Comparison of ENCODE assay signal across 14 cellular contexts in genomic region chr3:30604566-30604965, GRCh38. TPM values are rescaled to one million over a fixed set of nuclear protein-coding genes. Genes with fewer than 3 reads are reported as not detected.
A peak's percentile ranks its signal among the peaks of the same experiment; 100 is the strongest.
DNase-seq lines count a peak whose midpoint lies in the region; ATAC-seq, FAIRE-seq and TF ChIP-seq lines count a peak whose summit lies in the region.
"Had no signal": no experiment of that assay in that cellular context is flagged by ENCODE, and none has a peak within 500 bp of the region (broad histone marks: within the 10 kb centered on the region; RNA-seq: fewer than 3 reads in every experiment).

No MANE protein-coding gene starts in this region.

- BruUV-seq in GM12878 (replicated peaks; lab: Mats Ljungman, UMichigan): no TSS peak

- H3K27me3 Mint-ChIP-seq in CD8-positive, alpha-beta memory T cell: no peaks in the 10 kb centered on the region

- H3K36me3 Mint-ChIP-seq in CD8-positive, alpha-beta memory T cell: peaks cover 0 to 23% (median 2%) of the 10 kb centered on the region in 3 donors

- intact Hi-C loops in GM12878 (cut with micrococcal nuclease; ENCODE audit: unreplicated experiment): no loop called here
- intact Hi-C loops in posterior cingulate gyrus (cut with DNase I): no loop called here

- no peak for FAIRE-seq in GM12878 (lab: Jason Lieb, UNC)
- FAIRE-seq: G401.6 had no signal

- CTCF ChIA-PET in CD8-positive, alpha-beta memory T cell (lab: Charles Lee): no interaction called here
- CTCF ChIA-PET in GM12878 (lab: Yijun Ruan, JAX): no interaction called here

- no peak for TF ChIP-seq RAD21 in GM12878 (IDR thresholded peaks at IDR 0.05; ENCODE audit: insufficient read depth, low read depth, low read length)

- H3K36me3 ChIP-seq in CD8-positive, alpha-beta memory T cell (ENCODE audit: insufficient read depth, low read length): no peaks in the 10 kb centered on the region
- H3K36me3 ChIP-seq in GM12878 (ENCODE audit: control insufficient read depth in 2 of 2, insufficient read depth in 2 of 2, low read length in 1 of 2): no peaks in the 10 kb centered on the region
- H3K36me3 ChIP-seq in parathyroid adenoma (ENCODE audit: control insufficient read depth, insufficient read depth, low read length): no peaks in the 10 kb centered on the region
- H3K36me3 ChIP-seq: pancreas had no signal

- POLR2A ChIA-PET in CD8-positive, alpha-beta memory T cell (lab: Charles Lee): interaction anchor here (1.4 kb wide), 1 partner anchor 9 kb away, joined by 3 read pairs; no protein-coding TSS in a partner anchor
- POLR2A ChIA-PET in GM12878 (lab: Charles Lee): interaction anchor here (0.6 kb wide), 1 partner anchor 17 kb away, joined by 3 read pairs; no protein-coding TSS in a partner anchor

- no peaks in the 10 kb centered on the region for H3K9me3 ChIP-seq in CD8-positive, alpha-beta memory T cell (ENCODE audit: low read length)
- H3K9me3 ChIP-seq in GM12878 (replicated peaks; ENCODE audit: control insufficient read depth, insufficient read depth, low read length) (no peaks in the 10 kb centered on the region; the same call in 2 of the 3 replicates), parathyroid adenoma (ENCODE audit: control insufficient read depth, low read length) (no peaks in the 10 kb centered on the region)
- H3K9me3 ChIP-seq: pancreas had no signal

- peak overlapping the region; percentile 26 for H3K4me3 ChIP-seq in CD8-positive, alpha-beta memory T cell (ENCODE audit: low read length)
- H3K4me3 ChIP-seq in GM12878: no peak overlapping the region
- H3K4me3 ChIP-seq in parathyroid adenoma (ENCODE audit: low read depth, low read length): no peak overlapping the region
- H3K4me3 ChIP-seq: SK-N-MC had no signal

- H3K27ac ChIP-seq in CD8-positive, alpha-beta memory T cell (ENCODE audit: low read depth, low read length): no peak overlapping the region
- H3K27ac ChIP-seq in GM12878 (ENCODE audit: control insufficient read depth, insufficient read depth) (no peak overlapping the region), parathyroid adenoma (peak overlapping the region; percentile 15)
- H3K27ac ChIP-seq: SK-N-MC had no signal

- SMC1A ChIA-PET in GM12878 (lab: Charles Lee; ENCODE audit: uncharacterized antibody, unreplicated experiment): interaction anchor here (0.7 kb wide), 1 partner anchor 8 kb away, joined by 3 read pairs; no protein-coding TSS in a partner anchor

- H3K27ac Mint-ChIP-seq in CD8-positive, alpha-beta memory T cell: peak overlapping the region; percentile 69 to 98 (median 86)

- TF ChIP-seq EP300 in GM12878 (IDR thresholded peaks at IDR 0.05; ENCODE audit: borderline replicate concordance in 1 of 2, control insufficient read depth in 1 of 2, low read depth in 2 of 2, low read length in 2 of 2): no peak

- H3K27me3 ChIP-seq in CD8-positive, alpha-beta memory T cell (ENCODE audit: insufficient read depth, low read length, poor library complexity, severe bottlenecking): no peaks in the 10 kb centered on the region
- H3K27me3 ChIP-seq in GM12878 (replicated peaks in 1 of 2; ENCODE audit: control insufficient read depth in 2 of 2, insufficient read depth in 2 of 2, low read length in 1 of 2) (peaks cover 0 to 21% of the 10 kb centered on the region in 2 experiments; a peak in 3 of 4 replicates), parathyroid adenoma (ENCODE audit: control insufficient read depth, insufficient read depth, low read length) (no peaks in the 10 kb centered on the region)
- H3K27me3 ChIP-seq: pancreas had no signal

- RAD21 ChIA-PET in GM12878 (lab: Charles Lee; ENCODE audit: unreplicated experiment): no interaction called here

- DNase-seq in CD8-positive, alpha-beta memory T cell: no peak
- DNase-seq in MV-4-11 (lab: John Stamatoyannopoulos, UW) (peak; percentile 56), GM12878 (ENCODE audit: low read depth, low spot score) (no peak), NCI-H2081 treated with DMSO at 0.1 percent for 48 hours (lab: John Stamatoyannopoulos, UW) (no peak), posterior cingulate gyrus (no peak)
- no peak for DNase-seq in central memory CD4-positive, alpha-beta T cell
- DNase-seq: amniotic stem cell, foreskin fibroblast, NCI-H146, pancreas had no signal

- peak overlapping the region; percentile 88 to 99 (median 98) for H3K4me3 Mint-ChIP-seq in CD8-positive, alpha-beta memory T cell

- no peak overlapping the region for H3K9ac ChIP-seq in GM12878 (ENCODE audit: control insufficient read depth, insufficient read depth, low read length)
- H3K9ac ChIP-seq in parathyroid adenoma: no peak overlapping the region

- H3K4me1 Mint-ChIP-seq in CD8-positive, alpha-beta memory T cell: peaks cover 41 to 49% (median 48%) of the 10 kb centered on the region in 3 donors

- no peak for TF ChIP-seq POLR2A in GM12878 (IDR thresholded peaks at IDR 0.05; ENCODE audit: low read depth, low read length)

- in situ Hi-C loops in GM12878 (cut with MboI): no loop called here

- H3K4me2 ChIP-seq in GM12878 (ENCODE audit: control insufficient read depth, insufficient read depth) (no peak overlapping the region), parathyroid adenoma (ENCODE audit: low read length) (no peak overlapping the region)

- WGBS in GM12878 (ENCODE audit: insufficient coverage, insufficient replicate concordance, low lambda C conversion rate, missing lambda C conversion rate): 34% methylated on average over 5 of the region's 5 CpGs

- no peak for TF ChIP-seq CTCF in GM12878 (IDR thresholded peaks at IDR 0.05 in 2 of 3, conservative IDR thresholded peaks at IDR 0.05 in 1 of 3; ENCODE audit: control insufficient read depth in 2 of 3, extremely low read depth in 1 of 3, insufficient read depth in 1 of 3, low read depth in 3 of 3, low read length in 3 of 3)
- TF ChIP-seq CTCF in parathyroid adenoma (IDR thresholded peaks at IDR 0.05): no peak

- no peak overlapping the region for H2AFZ ChIP-seq in GM12878 (ENCODE audit: control insufficient read depth, low read depth, low read length)
- no peak overlapping the region for H2AFZ ChIP-seq in parathyroid adenoma

- H4K20me1 ChIP-seq in GM12878 (ENCODE audit: control insufficient read depth, insufficient read depth): no peaks in the 10 kb centered on the region

- H3K9me3 Mint-ChIP-seq in CD8-positive, alpha-beta memory T cell: no peaks in the 10 kb centered on the region

- peaks cover 43% of the 10 kb centered on the region for H3K4me1 ChIP-seq in CD8-positive, alpha-beta memory T cell (ENCODE audit: insufficient read depth, low read length)
- H3K4me1 ChIP-seq in GM12878 (ENCODE audit: control insufficient read depth, insufficient read depth, low read length): no peaks in the 10 kb centered on the region
- no peaks in the 10 kb centered on the region for H3K4me1 ChIP-seq in parathyroid adenoma

- ATAC-seq in GM12878: no peak
- no peak for ATAC-seq in GM21737 (IDR thresholded peaks at IDR 0.05; ENCODE audit: unreplicated experiment)
- ATAC-seq: pancreas had no signal

- H3K79me2 ChIP-seq in GM12878 (ENCODE audit: control insufficient read depth, insufficient read depth, low read length): no peaks in the 10 kb centered on the region
- no peaks in the 10 kb centered on the region for H3K79me2 ChIP-seq in parathyroid adenoma

TF ChIP-seq in GM12878, 131 proteins besides CTCF, POLR2A, EP300 and RAD21 (continues in another document):
- TF ChIP-seq ZNF592 (IDR thresholded peaks at IDR 0.05) (no peak), ZNF24 (IDR thresholded peaks at IDR 0.05) (peak; percentile 50; the same call in 1 of the 2 replicates)

RNA-seq across cellular contexts. Expression of gene TGFBR2, which starts 1.8 kb away (rescaled TPM):
- 10 to 100 TPM; 55.3 to 56.3 TPM for total RNA-seq in CD8-positive, alpha-beta memory T cell
- 108 TPM for polyA plus RNA-seq in CD8-positive, alpha-beta memory T cell
- 0.27 and 0.47 TPM in 2 replicates for total RNA-seq in GM12878 (2013; cell fraction: nucleolus; rRNA removed)
- total RNA-seq in GM12878 (2014; rRNA removed) (0.16 and 0.17 TPM in 2 replicates), GM12878 (2014; rRNA removed; fragmentation: Illumina TruSeq; extraction: Trizol) (0.18 TPM in 2 replicates), GM12878 (2021) (0.48 and 0.62 TPM in 2 replicates)
- polyA plus RNA-seq in GM12878 (2011; ENCODE audit: low read depth): 0.14 TPM
- polyA plus RNA-seq in GM12878 (2011; rRNA removed) (0.98 and 1.2 TPM in 2 replicates), GM12878 (2014; fragmentation: Illumina TruSeq; extraction: Trizol) (0.13 and 0.19 TPM in 2 replicates), GM12878 (2014; fragmentation: Nextera tagmentation; extraction: Ambion mirVana) (under 1 TPM; 0.02 to 0.03 TPM), GM12878 (2014; rRNA removed) (0.08 and 0.26 TPM in 2 replicates), GM12878 (2016; fragmentation: Nextera tagmentation; extraction: Ambion mirVana) (under 1 TPM in 1 of 2 experiments, not detected in 1; 0.03 TPM)
- polyA plus RNA-seq in GM12878 (2011; cell fraction: cytosol; rRNA removed): 0.73 and 0.74 TPM in 2 replicates
- 0.78 and 0.79 TPM in 2 replicates for polyA plus RNA-seq in GM12878 (2011; cell fraction: nucleus; rRNA removed)
- 0.20 TPM in 2 replicates for polyA plus RNA-seq in GM12878 (2012)
- polyA minus RNA-seq in GM12878 (2011; rRNA and poly(A)+ RNA removed): 1.4 and 2.2 TPM in 2 replicates
- 0.73 and 0.80 TPM in 2 replicates for polyA minus RNA-seq in GM12878 (2011; cell fraction: cytosol; rRNA and poly(A)+ RNA removed)
- polyA minus RNA-seq in GM12878 (2011; cell fraction: nucleus; rRNA and poly(A)+ RNA removed): 0.97 and 1.4 TPM in 2 replicates

Comparison
In these comparisons a context has a peak if more than half of its experiments do, and no peak if none do; other contexts are left out.
1. RNA of gene TGFBR2, which starts 1.8 kb away (total RNA-seq): 55.3 to 56.3 TPM in CD8-positive, alpha-beta memory T cell; 0.16 to 0.62 TPM in GM12878; every median in the first group is over 10 times any median in the second.